In genomic region chr17:10072556-10072955, GRCh38 we compare ENCODE assay signal across 24 cellular contexts.
"Had no signal": no experiment of that assay in that cellular context is flagged by ENCODE, and none has a peak within 500 bp of the region (broad histone marks: within the 10 kb centered on the region; RNA-seq: fewer than 3 reads in every experiment).

No MANE protein-coding gene starts in this region.

- H3K4me3 ChIP-seq: colonic mucosa, dorsolateral prefrontal cortex, gastrocnemius medialis, pancreas, thoracic aorta, tibial nerve, vagina had no signal

- H3K27ac ChIP-seq: colonic mucosa, dorsolateral prefrontal cortex, gastrocnemius medialis, neutrophil, pancreas, thoracic aorta, tibial nerve, vagina had no signal

- H3K36me3 Mint-ChIP-seq: stimulated activated effector memory CD8-positive, alpha-beta T cell treated with anti-CD3 and anti-CD28 coated beads, Interleukin-12 subunit alpha, Interleukin-12 subunit beta, amount 100 ng/mL, for 72 hours had no signal

- H3K4me3 Mint-ChIP-seq: central memory CD8-positive, alpha-beta T cell; naive thymus-derived CD8-positive, alpha-beta T cell; nephron progenitor cell; stimulated activated effector memory CD8-positive, alpha-beta T cell treated with anti-CD3 and anti-CD28 coated beads, Interleukin-12 subunit alpha, Interleukin-12 subunit beta, amount 100 ng/mL, for 72 hours had no signal

- H3K9me3 ChIP-seq: colonic mucosa, gastrocnemius medialis, neutrophil, pancreas, thoracic aorta, vagina had no signal

- H3K27me3 ChIP-seq: colonic mucosa, dorsolateral prefrontal cortex, gastrocnemius medialis, neutrophil, pancreas, tibial nerve, vagina had no signal

- H3K4me1 ChIP-seq: colonic mucosa, gastrocnemius medialis, pancreas had no signal

- H3K36me3 ChIP-seq: colonic mucosa, gastrocnemius medialis, neutrophil, pancreas, thoracic aorta, tibial nerve, vagina had no signal

- H3K9me3 Mint-ChIP-seq: central memory CD8-positive, alpha-beta T cell had no signal

- H3K27me3 Mint-ChIP-seq: central memory CD8-positive, alpha-beta T cell; progenitor cell of endocrine pancreas had no signal

- H3K27ac Mint-ChIP-seq: naive thymus-derived CD8-positive, alpha-beta T cell; nephron progenitor cell; progenitor cell of endocrine pancreas; stimulated activated effector memory CD8-positive, alpha-beta T cell treated with anti-CD3 and anti-CD28 coated beads, Interleukin-12 subunit alpha, Interleukin-12 subunit beta, amount 100 ng/mL, for 72 hours had no signal

- ATAC-seq: gastrocnemius medialis; left lobe of liver; naive thymus-derived CD8-positive, alpha-beta T cell; sciatic nerve; stimulated activated effector memory CD8-positive, alpha-beta T cell treated with anti-CD3 and anti-CD28 coated beads, Interleukin-12 subunit alpha, Interleukin-12 subunit beta, amount 100 ng/mL, for 72 hours; stimulated activated naive CD8-positive, alpha-beta T cell treated with anti-CD3 and anti-CD28 coated beads, Interleukin-15, Interleukin-2, amounts not matched to agents 100 U/mL and 50 U/mL, for 24 hours had no signal

- DNase-seq: colonic mucosa; dorsolateral prefrontal cortex; effector CD4-positive, alpha-beta T cell; foreskin fibroblast; gastrocnemius medialis; head of caudate nucleus; kidney; mesendoderm; naive thymus-derived CD8-positive, alpha-beta T cell; nephron progenitor cell; pancreas; stimulated activated CD4-positive, alpha-beta T cell treated with anti-CD3 and anti-CD28 coated beads, Interleukin-2, amount 100 ng/mL, for 24 hours; stimulated activated CD4-positive, alpha-beta T cell treated with anti-CD3 and anti-CD28 coated beads, Interleukin-4, amount 100 ng/mL, for 24 hours; stimulated activated naive CD8-positive, alpha-beta T cell treated with anti-CD3 and anti-CD28 coated beads, Interleukin-15, Interleukin-2, amounts not matched to agents 100 U/mL and 50 U/mL, for 24 hours; substantia nigra had no signal
